ENCODE assay signal across 11 cellular contexts in the genomic region with DNA sequence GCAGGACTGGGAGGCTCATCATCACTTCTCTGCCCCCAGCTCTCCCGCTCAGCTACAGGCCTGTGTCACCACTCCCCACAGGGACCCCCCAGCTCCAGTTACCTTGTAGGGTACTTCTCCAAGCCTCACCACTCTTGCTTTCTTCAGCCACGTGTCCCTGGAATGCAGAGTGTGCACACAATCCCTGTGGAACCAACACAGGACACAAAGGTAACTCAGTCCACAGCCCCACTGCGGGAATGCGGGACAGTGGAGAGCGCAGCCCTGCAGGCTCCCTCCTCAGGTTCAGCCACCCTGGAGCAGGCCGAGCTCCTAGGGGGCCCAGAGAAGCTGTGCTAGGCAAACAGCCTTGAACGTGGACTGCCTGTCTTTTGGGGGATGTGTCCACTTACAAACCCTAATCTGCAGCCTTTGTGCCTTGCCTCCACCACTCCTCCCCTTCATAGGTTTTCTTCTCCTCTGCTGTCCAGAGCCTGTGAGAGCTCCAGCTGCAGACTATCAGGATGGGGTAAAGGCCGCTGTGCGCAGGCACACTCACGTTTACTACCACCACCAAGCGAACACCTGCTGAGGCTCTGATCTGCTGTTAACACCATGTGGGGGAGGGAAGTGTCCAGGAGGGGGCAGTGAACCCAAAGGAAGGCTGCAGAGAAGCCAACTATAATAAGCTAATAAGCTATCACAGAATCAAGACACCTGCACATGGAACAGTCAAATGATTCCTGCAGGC. TPM values are rescaled to one million over a fixed set of nuclear protein-coding genes. Genes with fewer than 3 reads are reported as not detected.
A peak's percentile ranks its signal among the peaks of the same experiment; 100 is the strongest.
DNase-seq lines count a peak whose midpoint lies in the region; ATAC-seq and TF ChIP-seq lines count a peak whose summit lies in the region.
"Had no signal": no experiment of that assay in that cellular context is flagged by ENCODE, and none has a peak within 500 bp of the region (broad histone marks: within the 10 kb centered on the region; RNA-seq: fewer than 3 reads in every experiment).

No MANE protein-coding gene starts in this region.

- no peak overlapping the region for H3K4me3 ChIP-seq in BJ (ENCODE audit: low read depth, low read length)
- H3K4me3 ChIP-seq in SK-N-SH (ENCODE audit: low read depth in 2 of 2, low read length in 1 of 2): no peak overlapping the region
- H3K4me3 ChIP-seq: colonic mucosa had no signal

- WGBS in SK-N-SH (ENCODE audit: low lambda C conversion rate): over 99% methylated on average over 9 of the region's 11 CpGs

- POLR2A ChIA-PET in BJ (lab: Charles Lee) (no interaction called here), SK-N-SH (lab: Yijun Ruan, JAX) (no interaction called here)

- 0 out of 2 replicates have a peak, but pooled peaks cover 9% of the 10 kb centered on the region for H4K20me1 ChIP-seq in SK-N-SH (ENCODE audit: insufficient read depth)

- no peaks in the 10 kb centered on the region for H3K9me3 ChIP-seq in SK-N-SH
- H3K9me3 ChIP-seq: colonic mucosa had no signal

- peak; percentile 26 for TF ChIP-seq CTCF in BJ (IDR thresholded peaks at IDR 0.05; ENCODE audit: insufficient read depth, low read depth, low read length)
- TF ChIP-seq CTCF in GM12872 (IDR thresholded peaks at IDR 0.05; ENCODE audit: insufficient read depth, low read depth, low read length): peak; percentile 28; the same call in 2 of the 3 replicates
- TF ChIP-seq CTCF in SK-N-SH (IDR thresholded peaks at IDR 0.05): peak; percentile 46

- peaks cover 48% of the 10 kb centered on the region for H3K36me3 ChIP-seq in BJ (ENCODE audit: control insufficient read depth, insufficient read depth, low read length)
- peaks cover 47 to 76% of the 10 kb centered on the region in 2 experiments for H3K36me3 ChIP-seq in SK-N-SH (replicated peaks in 1 of 2; ENCODE audit: control insufficient read depth in 1 of 2, insufficient read depth in 2 of 2, low read length in 1 of 2)
- H3K36me3 ChIP-seq: colonic mucosa had no signal

- H3K27ac ChIP-seq in SK-N-SH (ENCODE audit: low read depth in 2 of 2, low read length in 1 of 2): no peak overlapping the region
- H3K27ac ChIP-seq: colonic mucosa had no signal

- no peaks in the 10 kb centered on the region for H3K27me3 ChIP-seq in BJ (ENCODE audit: control insufficient read depth, insufficient read depth, low read length)
- H3K27me3 ChIP-seq in SK-N-SH (ENCODE audit: insufficient read depth): no peaks in the 10 kb centered on the region
- H3K27me3 ChIP-seq: colonic mucosa had no signal

- H3K4me1 ChIP-seq in SK-N-SH (ENCODE audit: control insufficient read depth in 1 of 2, insufficient read depth in 2 of 2, low read depth in 1 of 2, low read length in 1 of 2): peaks cover 0 to 2% of the 10 kb centered on the region in 2 experiments; a peak in 1 of 4 replicates
- H3K4me1 ChIP-seq: colonic mucosa had no signal

- H3F3A ChIP-seq in SK-N-SH (replicated peaks; ENCODE audit: insufficient read depth): no peaks in the 10 kb centered on the region

- ATAC-seq in GM21515 (IDR thresholded peaks at IDR 0.05; ENCODE audit: unreplicated experiment) (no peak), HG03196 (IDR thresholded peaks at IDR 0.05; ENCODE audit: unreplicated experiment) (no peak)

- CTCF ChIA-PET in BJ (lab: Yijun Ruan, JAX) (interaction anchor here (1.1 to 1.9 kb wide), 3 partner anchors 9 to 256 kb away, joined by 3 to 4 read pairs (median 3); no protein-coding TSS in a partner anchor), SK-N-SH (lab: Yijun Ruan, JAX) (interaction anchor here (1.0 to 2.1 kb wide), 5 partner anchors 15 to 256 kb away, joined by 3 to 5 read pairs (median 4); partner anchors contain the start of genes CHCHD4 and TMEM43)

- H3K4me2 ChIP-seq in SK-N-SH: no peak overlapping the region

- no peak overlapping the region for H3K9ac ChIP-seq in SK-N-SH

- peaks cover 32% of the 10 kb centered on the region; the same call in 1 of the 2 replicates for H3K79me2 ChIP-seq in SK-N-SH (ENCODE audit: insufficient read depth)

- DNase-seq in BJ (ENCODE audit: low read depth) (no peak), SK-N-SH (no peak), islet precursor cell (peak; percentile 54), anterior cingulate cortex (lab: John Stamatoyannopoulos, UW) (no peak)
- no peak for DNase-seq in central memory CD4-positive, alpha-beta T cell
- DNase-seq: activated CD4-positive, alpha-beta memory T cell treated with anti-CD3 and anti-CD28 coated beads, Interleukin-2, amount 10 ng/mL, durations not matched to agents 7 days and 5 days; colonic mucosa; HCEC 1CT had no signal

- H2AFZ ChIP-seq in SK-N-SH (ENCODE audit: low read depth): no peak overlapping the region

- peak; percentile 26; the same call in 1 of the 2 replicates for TF ChIP-seq RAD21 in SK-N-SH (IDR thresholded peaks at IDR 0.05; ENCODE audit: low read length)

- no peak for TF ChIP-seq EP300 in SK-N-SH (IDR thresholded peaks at IDR 0.05; ENCODE audit: borderline replicate concordance in 1 of 2, low read depth in 1 of 2, low read length in 1 of 2)

- no peaks in the 10 kb centered on the region for H3K9me2 ChIP-seq in SK-N-SH

TF ChIP-seq in SK-N-SH, 30 proteins besides CTCF, POLR2A, EP300 and RAD21:
- TF ChIP-seq FOXJ3 (CRISPR knock-in tag; IDR thresholded peaks at IDR 0.05) (no peak), SMC3 (IDR thresholded peaks at IDR 0.05; ENCODE audit: low read depth, low read length) (no peak), NFIC (IDR thresholded peaks at IDR 0.05; ENCODE audit: borderline replicate concordance) (no peak), EZH2phosphoT487 (IDR thresholded peaks at IDR 0.05; ENCODE audit: borderline replicate concordance, low read depth) (no peak), RXRA (IDR thresholded peaks at IDR 0.05; ENCODE audit: borderline replicate concordance, low read depth) (no peak), USF1 (IDR thresholded peaks at IDR 0.05; ENCODE audit: borderline replicate concordance, low read depth) (no peak), TEAD4 (IDR thresholded peaks at IDR 0.05; ENCODE audit: borderline replicate concordance, insufficient read depth) (no peak), FOSL2 (IDR thresholded peaks at IDR 0.05; ENCODE audit: borderline replicate concordance, low read depth) (no peak)

RNA-seq across cellular contexts. Expression of gene XPC, which starts 26.0 kb away (rescaled TPM):
- polyA plus RNA-seq in BJ (2011; rRNA removed) (36.0 and 36.9 TPM in 2 replicates), SK-N-SH (2012; rRNA removed) (50.0 and 52.0 TPM in 2 replicates)
- 39.2 and 48.1 TPM in 2 replicates for polyA minus RNA-seq in BJ (2011; rRNA and poly(A)+ RNA removed)
- polyA plus RNA-seq in SK-N-SH (2012; cell fraction: cytosol; rRNA removed): 41.9 and 42.1 TPM in 2 replicates
- polyA plus RNA-seq in SK-N-SH (2012; cell fraction: nucleus; rRNA removed): 140 and 154 TPM in 2 replicates

RNA-seq across cellular contexts. Expression of gene LSM3, which starts 26.2 kb away (rescaled TPM):
- 2.7 and 8.7 TPM in 2 replicates for polyA plus RNA-seq in BJ (2011; rRNA removed)
- 1.00 and 1.2 TPM in 2 replicates for polyA minus RNA-seq in BJ (2011; rRNA and poly(A)+ RNA removed)
- polyA plus RNA-seq in SK-N-SH (2012; rRNA removed): 5.1 and 6.4 TPM in 2 replicates
- 9.3 and 15.8 TPM in 2 replicates for polyA plus RNA-seq in SK-N-SH (2012; cell fraction: cytosol; rRNA removed)
- polyA plus RNA-seq in SK-N-SH (2012; cell fraction: nucleus; rRNA removed): 0.66 and 1.4 TPM in 2 replicates

RNA-seq across cellular contexts. Expression of gene TMEM43, which starts 27.5 kb away (rescaled TPM):
- polyA plus RNA-seq in BJ (2011; rRNA removed) (172 and 246 TPM in 2 replicates), SK-N-SH (2012; rRNA removed) (105 and 123 TPM in 2 replicates)
- polyA minus RNA-seq in BJ (2011; rRNA and poly(A)+ RNA removed): 77.8 and 113 TPM in 2 replicates
- 83.4 and 97.1 TPM in 2 replicates for polyA plus RNA-seq in SK-N-SH (2012; cell fraction: cytosol; rRNA removed)
- polyA plus RNA-seq in SK-N-SH (2012; cell fraction: nucleus; rRNA removed): 137 and 155 TPM in 2 replicates

RNA-seq across cellular contexts. Expression of gene CHCHD4, which starts 27.7 kb away (rescaled TPM):
- polyA plus RNA-seq in BJ (2011; rRNA removed) (6.7 and 10.3 TPM in 2 replicates), SK-N-SH (2012; rRNA removed) (15.4 and 17.3 TPM in 2 replicates)
- 2.3 and 2.6 TPM in 2 replicates for polyA minus RNA-seq in BJ (2011; rRNA and poly(A)+ RNA removed)
- 21.3 and 22.4 TPM in 2 replicates for polyA plus RNA-seq in SK-N-SH (2012; cell fraction: cytosol; rRNA removed)
- 4.1 and 5.7 TPM in 2 replicates for polyA plus RNA-seq in SK-N-SH (2012; cell fraction: nucleus; rRNA removed)
